Comparison of ENCODE assay signal across 1 cellular context in the genomic region with DNA sequence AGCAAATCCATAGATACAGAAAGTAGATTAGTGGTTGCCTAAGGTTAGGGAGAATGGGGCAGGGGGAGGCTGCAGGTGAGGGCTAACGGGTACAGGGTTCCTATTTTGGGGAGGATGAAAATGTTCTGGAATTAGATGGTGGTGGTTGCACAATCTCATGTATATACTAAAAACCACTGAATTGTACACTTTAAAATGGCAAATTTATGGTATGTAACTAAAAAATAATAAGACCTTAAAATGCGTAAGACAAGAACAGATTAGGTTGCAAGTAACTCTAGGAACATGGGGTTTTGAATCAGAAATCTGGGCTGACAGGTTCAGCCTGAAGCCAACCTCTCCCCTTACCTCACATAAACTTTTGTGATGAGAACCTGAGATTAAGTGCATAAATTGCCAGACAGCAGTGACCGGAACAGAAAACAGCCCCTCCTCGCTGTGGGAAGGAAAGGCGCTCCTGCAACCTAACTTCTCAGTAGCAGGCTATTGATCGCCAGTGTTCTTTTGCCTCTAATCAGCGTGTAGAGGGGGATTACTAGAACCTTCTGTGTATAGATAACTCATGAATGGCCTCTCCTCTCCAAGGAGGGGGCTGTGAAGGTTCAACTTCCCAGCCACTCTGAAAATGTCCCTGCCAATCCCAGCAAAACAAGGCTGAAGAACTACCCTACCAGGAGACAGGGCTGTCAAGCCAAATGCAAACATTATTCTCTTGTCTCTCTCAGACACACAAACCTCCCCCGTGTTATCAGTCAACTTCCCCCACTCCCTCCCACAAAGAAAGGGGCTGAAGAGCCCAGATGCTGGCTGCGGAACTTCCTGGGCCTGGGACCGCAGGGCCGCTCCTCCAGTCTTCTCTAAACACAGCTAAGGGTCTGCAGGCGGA.
A peak's percentile ranks its signal among the peaks of the same experiment; 100 is the strongest.
TF ChIP-seq lines count a peak whose summit lies in the region.

No MANE protein-coding gene starts in this region.

TF ChIP-seq in GM12878, 131 proteins besides CTCF, POLR2A, EP300 and RAD21 (continued from another document):
- TF ChIP-seq, protein P1, sequence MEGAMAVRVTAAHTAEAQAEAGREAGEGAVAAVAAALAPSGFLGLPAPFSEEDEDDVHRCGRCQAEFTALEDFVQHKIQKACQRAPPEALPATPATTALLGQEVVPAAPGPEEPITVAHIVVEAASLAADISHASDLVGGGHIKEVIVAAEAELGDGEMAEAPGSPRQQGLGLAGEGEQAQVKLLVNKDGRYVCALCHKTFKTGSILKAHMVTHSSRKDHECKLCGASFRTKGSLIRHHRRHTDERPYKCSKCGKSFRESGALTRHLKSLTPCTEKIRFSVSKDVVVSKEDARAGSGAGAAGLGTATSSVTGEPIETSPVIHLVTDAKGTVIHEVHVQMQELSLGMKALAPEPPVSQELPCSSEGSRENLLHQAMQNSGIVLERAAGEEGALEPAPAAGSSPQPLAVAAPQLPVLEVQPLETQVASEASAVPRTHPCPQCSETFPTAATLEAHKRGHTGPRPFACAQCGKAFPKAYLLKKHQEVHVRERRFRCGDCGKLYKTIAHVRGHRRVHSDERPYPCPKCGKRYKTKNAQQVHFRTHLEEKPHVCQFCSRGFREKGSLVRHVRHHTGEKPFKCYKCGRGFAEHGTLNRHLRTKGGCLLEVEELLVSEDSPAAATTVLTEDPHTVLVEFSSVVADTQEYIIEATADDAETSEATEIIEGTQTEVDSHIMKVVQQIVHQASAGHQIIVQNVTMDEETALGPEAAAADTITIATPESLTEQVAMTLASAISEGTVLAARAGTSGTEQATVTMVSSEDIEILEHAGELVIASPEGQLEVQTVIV (IDR thresholded peaks at IDR 0.05; ENCODE audit: borderline replicate concordance, partially characterized antibody): no peak
- TF ChIP-seq CREB1 (IDR thresholded peaks at IDR 0.05; ENCODE audit: low read depth): no peak
- TF ChIP-seq, protein P2, sequence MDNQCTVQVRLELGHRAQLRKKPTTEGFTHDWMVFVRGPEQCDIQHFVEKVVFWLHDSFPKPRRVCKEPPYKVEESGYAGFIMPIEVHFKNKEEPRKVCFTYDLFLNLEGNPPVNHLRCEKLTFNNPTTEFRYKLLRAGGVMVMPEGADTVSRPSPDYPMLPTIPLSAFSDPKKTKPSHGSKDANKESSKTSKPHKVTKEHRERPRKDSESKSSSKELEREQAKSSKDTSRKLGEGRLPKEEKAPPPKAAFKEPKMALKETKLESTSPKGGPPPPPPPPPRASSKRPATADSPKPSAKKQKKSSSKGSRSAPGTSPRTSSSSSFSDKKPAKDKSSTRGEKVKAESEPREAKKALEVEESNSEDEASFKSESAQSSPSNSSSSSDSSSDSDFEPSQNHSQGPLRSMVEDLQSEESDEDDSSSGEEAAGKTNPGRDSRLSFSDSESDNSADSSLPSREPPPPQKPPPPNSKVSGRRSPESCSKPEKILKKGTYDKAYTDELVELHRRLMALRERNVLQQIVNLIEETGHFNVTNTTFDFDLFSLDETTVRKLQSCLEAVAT (IDR thresholded peaks at IDR 0.05): 0 out of 2 replicates have a peak, but pooled peaks have one; percentile 96
- TF ChIP-seq, protein P3, sequence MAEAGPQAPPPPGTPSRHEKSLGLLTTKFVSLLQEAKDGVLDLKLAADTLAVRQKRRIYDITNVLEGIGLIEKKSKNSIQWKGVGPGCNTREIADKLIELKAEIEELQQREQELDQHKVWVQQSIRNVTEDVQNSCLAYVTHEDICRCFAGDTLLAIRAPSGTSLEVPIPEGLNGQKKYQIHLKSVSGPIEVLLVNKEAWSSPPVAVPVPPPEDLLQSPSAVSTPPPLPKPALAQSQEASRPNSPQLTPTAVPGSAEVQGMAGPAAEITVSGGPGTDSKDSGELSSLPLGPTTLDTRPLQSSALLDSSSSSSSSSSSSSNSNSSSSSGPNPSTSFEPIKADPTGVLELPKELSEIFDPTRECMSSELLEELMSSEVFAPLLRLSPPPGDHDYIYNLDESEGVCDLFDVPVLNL (IDR thresholded peaks at IDR 0.05; ENCODE audit: low read depth, low read length): no peak
